ENCODE assay signal across 1 cellular context in genomic region chr19:15381864-15382263, GRCh38.
TF ChIP-seq lines count a peak whose summit lies in the region.

No MANE protein-coding gene starts in this region.

TF ChIP-seq in HepG2, 621 proteins besides CTCF, POLR2A, EP300 and RAD21:
- no peak for TF ChIP-seq SOX13 (IDR thresholded peaks at IDR 0.05)
- no peak for TF ChIP-seq SOX13 (CRISPR knock-in tag; conservative IDR thresholded peaks at IDR 0.05 in 1 of 2, IDR thresholded peaks at IDR 0.05 in 1 of 2)
- no peak for TF ChIP-seq KMT2B (CRISPR knock-in tag; IDR thresholded peaks at IDR 0.05)
- TF ChIP-seq, protein P1, sequence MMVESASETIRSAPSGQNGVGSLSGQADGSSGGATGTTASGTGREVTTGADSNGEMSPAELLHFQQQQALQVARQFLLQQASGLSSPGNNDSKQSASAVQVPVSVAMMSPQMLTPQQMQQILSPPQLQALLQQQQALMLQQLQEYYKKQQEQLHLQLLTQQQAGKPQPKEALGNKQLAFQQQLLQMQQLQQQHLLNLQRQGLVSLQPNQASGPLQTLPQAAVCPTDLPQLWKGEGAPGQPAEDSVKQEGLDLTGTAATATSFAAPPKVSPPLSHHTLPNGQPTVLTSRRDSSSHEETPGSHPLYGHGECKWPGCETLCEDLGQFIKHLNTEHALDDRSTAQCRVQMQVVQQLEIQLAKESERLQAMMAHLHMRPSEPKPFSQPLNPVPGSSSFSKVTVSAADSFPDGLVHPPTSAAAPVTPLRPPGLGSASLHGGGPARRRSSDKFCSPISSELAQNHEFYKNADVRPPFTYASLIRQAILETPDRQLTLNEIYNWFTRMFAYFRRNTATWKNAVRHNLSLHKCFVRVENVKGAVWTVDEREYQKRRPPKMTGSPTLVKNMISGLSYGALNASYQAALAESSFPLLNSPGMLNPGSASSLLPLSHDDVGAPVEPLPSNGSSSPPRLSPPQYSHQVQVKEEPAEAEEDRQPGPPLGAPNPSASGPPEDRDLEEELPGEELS (CRISPR knock-in tag; IDR thresholded peaks at IDR 0.05), result no peak
- TF ChIP-seq NFE2L2 (IDR thresholded peaks at IDR 0.05; ENCODE audit: low read length), result 0 out of 2 replicates have a peak, but pooled peaks have one; percentile 26
